ENCODE assay signal across 22 cellular contexts in genomic region chr7:19290066-19290465, GRCh38.
"Had no signal": no experiment of that assay in that cellular context is flagged by ENCODE, and none has a peak within 500 bp of the region (broad histone marks: within the 10 kb centered on the region; RNA-seq: fewer than 3 reads in every experiment).

No MANE protein-coding gene starts in this region.

- FAIRE-seq: islet of Langerhans had no signal

- DNase-seq: hippocampal formation; kidney; left ventricle myocardium inferior; midbrain; mucosa of descending colon; naive thymus-derived CD4-positive, alpha-beta T cell; ovary; right lobe of liver; stimulated activated CD4-positive, alpha-beta T cell treated with anti-CD3 and anti-CD28 coated beads, Interleukin-1b, Interleukin-23, amount 100 ng/mL, for 48 hours; stimulated activated CD4-positive, alpha-beta T cell treated with anti-CD3 and anti-CD28 coated beads, Interleukin-2, amount 100 ng/mL, for 48 hours; stimulated activated CD4-positive, alpha-beta T cell treated with anti-CD3 and anti-CD28 coated beads, Interleukin-4, amount 100 ng/mL, for 4 hours; stimulated activated CD8-positive, alpha-beta memory T cell treated with anti-CD3 and anti-CD28 coated beads, Interleukin-4, amount 100 ng/mL, for 48 hours; stimulated activated naive CD4-positive, alpha-beta T cell treated with Interleukin-2 at 50 U/mL for 16 hours; stimulated activated naive CD8-positive, alpha-beta T cell treated with anti-CD3 and anti-CD28 coated beads, Interleukin-15, amount 100 ng/mL, for 72 hours; substantia nigra; testis; thyroid gland; transverse colon; upper lobe of left lung had no signal

- ATAC-seq: mucosa of descending colon; naive thymus-derived CD4-positive, alpha-beta T cell; natural killer cell treated with Interleukin-12 subunit alpha and Interleukin-12 subunit beta and Interleukin-15 and Interleukin-18, amount 100 ng/mL, for 72 hours; right lobe of liver; stimulated activated memory B cell treated with anti-CD40 and anti-IgM and Interleukin-4, amounts not matched to agents 10 μg/mL and 1 μg/mL and 100 μg/mL, for 72 hours; stimulated activated naive CD8-positive, alpha-beta T cell treated with anti-CD3 and anti-CD28 coated beads, Interleukin-15, amount 100 ng/mL, for 72 hours had no signal
